In genomic region chr16:10510279-10510678, GRCh38 we compare ENCODE assay signal across 8 cellular contexts.
"Had no signal": no experiment of that assay in that cellular context is flagged by ENCODE, and none has a peak within 500 bp of the region (broad histone marks: within the 10 kb centered on the region; RNA-seq: fewer than 3 reads in every experiment).

No MANE protein-coding gene starts in this region.

- H3K4me1 Mint-ChIP-seq: natural killer cell; stimulated activated naive CD8-positive, alpha-beta T cell treated with anti-CD3 and anti-CD28 coated beads, Interleukin-15, amount 100 ng/mL, for 72 hours had no signal

- H3K36me3 Mint-ChIP-seq: natural killer cell had no signal

- H3K4me3 Mint-ChIP-seq: dendritic cell treated with granulocyte-macrophage colony-stimulating factor and Interleukin-4, amounts not matched to agents 40 ng/mL and 50 ng/mL, for 4 days; endodermal cell; natural killer cell; stimulated activated naive CD8-positive, alpha-beta T cell treated with anti-CD3 and anti-CD28 coated beads, Interleukin-15, amount 100 ng/mL, for 72 hours had no signal

- H3K27me3 Mint-ChIP-seq: dendritic cell treated with granulocyte-macrophage colony-stimulating factor and Interleukin-4, amounts not matched to agents 40 ng/mL and 50 ng/mL, for 4 days; stimulated activated naive CD8-positive, alpha-beta T cell treated with anti-CD3 and anti-CD28 coated beads, Interleukin-15, amount 100 ng/mL, for 72 hours had no signal

- H3K27ac Mint-ChIP-seq: dendritic cell treated with granulocyte-macrophage colony-stimulating factor and Interleukin-4, amounts not matched to agents 40 ng/mL and 50 ng/mL, for 4 days; endodermal cell; natural killer cell; stimulated activated naive CD8-positive, alpha-beta T cell treated with anti-CD3 and anti-CD28 coated beads, Interleukin-15, amount 100 ng/mL, for 72 hours had no signal

- H3K9me3 Mint-ChIP-seq: dendritic cell treated with granulocyte-macrophage colony-stimulating factor and Interleukin-4, amounts not matched to agents 40 ng/mL and 50 ng/mL, for 4 days; natural killer cell; stimulated activated naive CD8-positive, alpha-beta T cell treated with anti-CD3 and anti-CD28 coated beads, Interleukin-15, amount 100 ng/mL, for 72 hours had no signal

- DNase-seq: lower lobe of right lung, psoas muscle, spleen, upper lobe of right lung had no signal
